In the genomic region with DNA sequence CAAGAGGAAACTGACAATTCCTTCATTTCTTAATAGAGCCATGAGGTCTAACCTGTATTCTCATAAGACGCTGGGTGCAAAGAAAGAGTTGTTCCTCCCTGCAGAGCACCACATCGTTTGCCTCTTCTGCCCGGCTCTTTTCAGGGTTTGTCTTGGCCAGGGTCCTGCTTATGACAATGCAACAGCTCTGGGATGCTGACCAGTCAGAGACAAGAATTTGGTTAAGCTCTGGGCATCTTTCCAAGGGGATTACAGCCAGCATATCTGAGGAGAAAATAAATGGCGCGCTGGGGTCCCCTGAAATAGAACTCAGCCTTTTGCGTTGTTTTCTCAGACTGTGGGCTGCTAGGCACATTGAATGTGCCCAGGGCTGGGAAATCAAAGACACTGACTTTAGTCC, we compare ENCODE assay signal across 26 cellular contexts.
"Had no signal": no experiment of that assay in that cellular context is flagged by ENCODE, and none has a peak within 500 bp of the region (broad histone marks: within the 10 kb centered on the region; RNA-seq: fewer than 3 reads in every experiment).

No MANE protein-coding gene starts in this region.

- H3K36me3 Mint-ChIP-seq: activated CD4-positive, alpha-beta memory T cell treated with anti-CD3 and anti-CD28 coated beads for 36 hours; stimulated activated memory B cell treated with anti-CD40 and anti-IgM and Interleukin-4, amounts not matched to agents 10 μg/mL and 1 μg/mL and 100 μg/mL, for 72 hours had no signal

- DNase-seq: activated CD4-positive, alpha-beta memory T cell treated with anti-CD3 and anti-CD28 coated beads for 36 hours; activated CD4-positive, alpha-beta T cell treated with anti-CD3 and anti-CD28 coated beads for 48 hours; activated CD4-positive, CD25-positive, alpha-beta regulatory T cell; activated CD8-positive, alpha-beta memory T cell treated with anti-CD3 and anti-CD28 coated beads, Interleukin-2, amount 50 U/mL, for 48 hours; activated gamma-delta T cell; activated naive CD4-positive, alpha-beta T cell treated with anti-CD3 and anti-CD28 coated beads, Interleukin-2, amount 50 U/mL, for 16 hours; activated T-cell treated with anti-CD3 and anti-CD28 coated beads, Interleukin-2, amount 50 U/mL, for 24 hours; amniotic stem cell; effector CD4-positive, alpha-beta T cell; left lung; stimulated activated CD4-positive, alpha-beta T cell treated with anti-CD3 and anti-CD28 coated beads, Interleukin-1b, Interleukin-23, amount 100 ng/mL, for 48 hours; stimulated activated CD4-positive, alpha-beta T cell treated with anti-CD3 and anti-CD28 coated beads, Interleukin-4, amount 100 ng/mL, for 4 hours; stimulated activated CD8-positive, alpha-beta memory T cell treated with anti-CD3 and anti-CD28 coated beads, Interleukin-4, amount 100 ng/mL, for 48 hours; stomach; T-helper 1 cell; thyroid gland; upper lobe of left lung had no signal

- H3K27ac Mint-ChIP-seq: activated CD4-positive, alpha-beta memory T cell treated with anti-CD3 and anti-CD28 coated beads for 36 hours; activated T-cell treated with anti-CD3 and anti-CD28 coated beads, Interleukin-2, amount 50 U/mL, for 24 hours; dendritic cell treated with granulocyte-macrophage colony-stimulating factor and Interleukin-4, amounts not matched to agents 40 ng/mL and 50 ng/mL, for 4 days; nephron; progenitor cell of endocrine pancreas; stimulated activated memory B cell treated with anti-CD40 and anti-IgM and Interleukin-4, amounts not matched to agents 10 μg/mL and 1 μg/mL and 100 μg/mL, for 72 hours; T-helper 2 cell treated with Interferon-gamma antibody and Interleukin-4, amounts not matched to agents 5 μg/mL and 100 μg/mL, for 36 hours had no signal

- H3K4me3 ChIP-seq: left lung, lung, smooth muscle cell, stomach, thyroid gland, upper lobe of left lung, vagina had no signal

- H3K36me3 ChIP-seq: left lung, neutrophil, stomach, thyroid gland, upper lobe of left lung, vagina had no signal

- H3K4me1 Mint-ChIP-seq: stimulated activated memory B cell treated with anti-CD40 and anti-IgM and Interleukin-4, amounts not matched to agents 10 μg/mL and 1 μg/mL and 100 μg/mL, for 72 hours had no signal

- H3K27me3 ChIP-seq: left lung, neutrophil, stomach, thyroid gland, upper lobe of left lung, vagina had no signal

- H3K9me3 Mint-ChIP-seq: dendritic cell treated with granulocyte-macrophage colony-stimulating factor and Interleukin-4, amounts not matched to agents 40 ng/mL and 50 ng/mL, for 4 days had no signal

- ATAC-seq: left lung; stimulated activated memory B cell treated with anti-CD40 and anti-IgM and Interleukin-4, amounts not matched to agents 10 μg/mL and 1 μg/mL and 100 μg/mL, for 72 hours had no signal

- H3K4me3 Mint-ChIP-seq: activated CD4-positive, alpha-beta memory T cell treated with anti-CD3 and anti-CD28 coated beads for 36 hours; activated T-cell treated with anti-CD3 and anti-CD28 coated beads, Interleukin-2, amount 50 U/mL, for 24 hours; dendritic cell treated with granulocyte-macrophage colony-stimulating factor and Interleukin-4, amounts not matched to agents 40 ng/mL and 50 ng/mL, for 4 days; nephron; stimulated activated memory B cell treated with anti-CD40 and anti-IgM and Interleukin-4, amounts not matched to agents 10 μg/mL and 1 μg/mL and 100 μg/mL, for 72 hours; T-helper 2 cell treated with Interferon-gamma antibody and Interleukin-4, amounts not matched to agents 5 μg/mL and 100 μg/mL, for 36 hours had no signal

- H3K27me3 Mint-ChIP-seq: activated CD4-positive, alpha-beta memory T cell treated with anti-CD3 and anti-CD28 coated beads for 36 hours; activated T-cell treated with anti-CD3 and anti-CD28 coated beads, Interleukin-2, amount 50 U/mL, for 24 hours; dendritic cell treated with granulocyte-macrophage colony-stimulating factor and Interleukin-4, amounts not matched to agents 40 ng/mL and 50 ng/mL, for 4 days; stimulated activated memory B cell treated with anti-CD40 and anti-IgM and Interleukin-4, amounts not matched to agents 10 μg/mL and 1 μg/mL and 100 μg/mL, for 72 hours had no signal
